ENCODE assay signal across 25 cellular contexts in genomic region chr2:236501531-236501930, GRCh38.
"Had no signal": no experiment of that assay in that cellular context is flagged by ENCODE, and none has a peak within 500 bp of the region (broad histone marks: within the 10 kb centered on the region; RNA-seq: fewer than 3 reads in every experiment).

No MANE protein-coding gene starts in this region.

- H3K27ac ChIP-seq: SJSA1 had no signal

- H3K27me3 ChIP-seq: MG63, SJSA1 had no signal

- H3K4me3 ChIP-seq: MG63, SJSA1 had no signal

- DNase-seq: IMR-90, Karpas-422, KG1, MG63, NCI-H1092, NCI-H1105 treated with DMSO at 0.1 percent for 48 hours, NCI-H1417 treated with DMSO at 0.1 percent for 48 hours, NCI-H146, NCI-H1694 treated with DMSO at 0.1 percent for 48 hours, NCI-H1930, NCI-H2081, NCI-H2107, NCI-H2171, NCI-H226, NCI-H446, NCI-H510A, NCI-H524 treated with DMSO at 0.1 percent for 48 hours, NCI-H69, NCI-H774, Right ventricle myocardium superior, RPMI8226, SIG-M5, SK-N-SH had no signal

- H3K9ac ChIP-seq: SK-N-SH had no signal

- H3K4me2 ChIP-seq: SK-N-SH had no signal

- H3K9me3 ChIP-seq: MG63, SJSA1, SK-N-SH had no signal

- H3K36me3 ChIP-seq: MG63, SJSA1 had no signal

- ATAC-seq: HepG2 had no signal
